10 cellular contexts compared by ENCODE assay signal in the genomic region with DNA sequence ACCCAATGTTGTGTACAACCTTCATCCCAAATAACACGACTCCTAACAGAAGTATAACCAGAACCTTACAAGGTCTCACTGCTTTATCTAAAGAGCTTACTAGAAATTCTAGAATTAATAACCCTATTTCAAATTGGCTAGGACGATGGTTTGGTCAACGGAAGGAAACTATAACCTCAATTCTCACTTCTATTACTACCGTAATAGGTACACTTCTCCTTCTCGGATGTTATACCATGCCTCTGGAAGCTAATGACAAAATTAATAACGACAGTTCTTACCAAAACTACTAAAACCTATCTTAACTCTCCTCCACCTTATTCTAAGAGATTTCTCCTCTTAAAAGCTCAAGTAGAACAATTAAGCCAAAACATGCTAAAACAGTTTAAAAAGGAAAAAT. TPM values are rescaled to one million over a fixed set of nuclear protein-coding genes. Genes with fewer than 3 reads are reported as not detected.
DNase-seq lines count a peak whose midpoint lies in the region; ATAC-seq and TF ChIP-seq lines count a peak whose summit lies in the region.
"Had no signal": no experiment of that assay in that cellular context is flagged by ENCODE, and none has a peak within 500 bp of the region (broad histone marks: within the 10 kb centered on the region; RNA-seq: fewer than 3 reads in every experiment).

No MANE protein-coding gene starts in this region.

- no peaks in the 10 kb centered on the region for H3K27me3 Mint-ChIP-seq in CD8-positive, alpha-beta T cell (ENCODE audit: low read depth)
- no peaks in the 10 kb centered on the region for H3K27me3 Mint-ChIP-seq in activated T-helper 2 cell treated with anti-CD3 and anti-CD28 coated beads, Interferon-gamma antibody, Interleukin-2, Interleukin-4, amounts not matched to agents 10 μg/mL and 5 μg/mL and 100 μg/mL, durations not matched to agents 14 hours and 24 hours and 36 hours (ENCODE audit: low read depth)
- H3K27me3 Mint-ChIP-seq in stimulated activated naive B cell treated with anti-CD40 and anti-IgM and Interleukin-4, amounts not matched to agents 10 μg/mL and 1 μg/mL and 100 μg/mL, for 72 hours = no peaks in the 10 kb centered on the region
- H3K27me3 Mint-ChIP-seq: activated CD4-positive, alpha-beta T cell treated with anti-CD3 and anti-CD28 coated beads, Interleukin-2, amount 10 ng/mL, durations not matched to agents 7 days and 5 days had no signal

- no peaks in the 10 kb centered on the region for H3K27me3 ChIP-seq in CD8-positive, alpha-beta T cell (ENCODE audit: insufficient read depth, low read length)
- H3K27me3 ChIP-seq in dorsolateral prefrontal cortex (no peaks in the 10 kb centered on the region), parathyroid adenoma (ENCODE audit: control insufficient read depth, insufficient read depth, low read length) (no peaks in the 10 kb centered on the region)

- peak overlapping the region; percentile 89 for H3K4me2 ChIP-seq in parathyroid adenoma (ENCODE audit: low read length)

- no peaks in the 10 kb centered on the region for H3K36me3 ChIP-seq in CD8-positive, alpha-beta T cell (ENCODE audit: insufficient read depth, low read length)
- H3K36me3 ChIP-seq in parathyroid adenoma (ENCODE audit: control insufficient read depth, insufficient read depth, low read length) = no peaks in the 10 kb centered on the region

- H3K4me3 Mint-ChIP-seq in CD8-positive, alpha-beta T cell = no peak overlapping the region
- no peak overlapping the region for H3K4me3 Mint-ChIP-seq in activated T-helper 2 cell treated with anti-CD3 and anti-CD28 coated beads, Interferon-gamma antibody, Interleukin-2, Interleukin-4, amounts not matched to agents 10 μg/mL and 5 μg/mL and 100 μg/mL, durations not matched to agents 14 hours and 24 hours and 36 hours (ENCODE audit: low read depth)
- peak overlapping the region in 1 of 2 donors; percentile 73 for H3K4me3 Mint-ChIP-seq in stimulated activated naive B cell treated with anti-CD40 and anti-IgM and Interleukin-4, amounts not matched to agents 10 μg/mL and 1 μg/mL and 100 μg/mL, for 72 hours

- no peak overlapping the region for H3K27ac ChIP-seq in CD8-positive, alpha-beta T cell (ENCODE audit: low read depth, low read length)
- H3K27ac ChIP-seq in dorsolateral prefrontal cortex (peak overlapping the region; percentile 91 to 100 (median 99)), parathyroid adenoma (peak overlapping the region; percentile 91)

- ATAC-seq in CD8-positive, alpha-beta T cell = no peak
- no peak for ATAC-seq in stimulated activated naive B cell treated with anti-CD40 and anti-IgM and Interleukin-4, amounts not matched to agents 10 μg/mL and 1 μg/mL and 100 μg/mL, for 72 hours (replicated peaks)

- in situ Hi-C loops in KBM-7 (cut with MboI; ENCODE audit: low pct_unique_long_range_greater_than_20kb, low sequenced_read_pairs) = no loop called here

- no peak overlapping the region for H3K9ac ChIP-seq in parathyroid adenoma

- CTCF ChIA-PET in CD8-positive, alpha-beta T cell (lab: Charles Lee) = interaction anchor here (1.0 to 8.6 kb wide), 3 partner anchors 17 to 32 kb away, joined by 3 to 323 read pairs (median 216); partner anchors contain the start of gene UBC

- H3K9me3 Mint-ChIP-seq in CD8-positive, alpha-beta T cell = no peaks in the 10 kb centered on the region
- H3K9me3 Mint-ChIP-seq in activated T-helper 2 cell treated with anti-CD3 and anti-CD28 coated beads, Interferon-gamma antibody, Interleukin-2, Interleukin-4, amounts not matched to agents 10 μg/mL and 5 μg/mL and 100 μg/mL, durations not matched to agents 14 hours and 24 hours and 36 hours = no peaks in the 10 kb centered on the region
- H3K9me3 Mint-ChIP-seq in stimulated activated naive B cell treated with anti-CD40 and anti-IgM and Interleukin-4, amounts not matched to agents 10 μg/mL and 1 μg/mL and 100 μg/mL, for 72 hours = no peaks in the 10 kb centered on the region
- H3K9me3 Mint-ChIP-seq: activated CD4-positive, alpha-beta T cell treated with anti-CD3 and anti-CD28 coated beads, Interleukin-2, amount 10 ng/mL, durations not matched to agents 7 days and 5 days had no signal

- POLR2A ChIA-PET in CD8-positive, alpha-beta T cell (lab: Charles Lee) = interaction anchor here (0.5 to 12.5 kb wide), 4 partner anchors 11 to 31 kb away, joined by 4 to 312 read pairs (median 32); partner anchors contain the start of gene UBC

- no peak for TF ChIP-seq CTCF in CD8-positive, alpha-beta T cell (IDR thresholded peaks at IDR 0.05)
- TF ChIP-seq CTCF in dorsolateral prefrontal cortex (IDR thresholded peaks at IDR 0.05 in 54 of 56, conservative IDR thresholded peaks at IDR 0.05 in 2 of 56; ENCODE audit: low read depth in 1 of 56, partially characterized antibody in 56 of 56) (no peak), parathyroid adenoma (IDR thresholded peaks at IDR 0.05) (no peak)

- H3K36me3 Mint-ChIP-seq in CD8-positive, alpha-beta T cell = peaks cover 3% of the 10 kb centered on the region
- H3K36me3 Mint-ChIP-seq in activated T-helper 2 cell treated with anti-CD3 and anti-CD28 coated beads, Interferon-gamma antibody, Interleukin-2, Interleukin-4, amounts not matched to agents 10 μg/mL and 5 μg/mL and 100 μg/mL, durations not matched to agents 14 hours and 24 hours and 36 hours (ENCODE audit: low read depth) = peaks cover 8% of the 10 kb centered on the region
- peaks cover 5 to 6% of the 10 kb centered on the region in 2 donors for H3K36me3 Mint-ChIP-seq in stimulated activated naive B cell treated with anti-CD40 and anti-IgM and Interleukin-4, amounts not matched to agents 10 μg/mL and 1 μg/mL and 100 μg/mL, for 72 hours

- H3K9me3 ChIP-seq in CD8-positive, alpha-beta T cell (ENCODE audit: low read length) = no peaks in the 10 kb centered on the region
- no peaks in the 10 kb centered on the region for H3K9me3 ChIP-seq in parathyroid adenoma (ENCODE audit: control insufficient read depth, low read length)

- H3K4me1 ChIP-seq in CD8-positive, alpha-beta T cell (ENCODE audit: insufficient read depth, low read length) = peaks cover 23% of the 10 kb centered on the region
- peaks cover 16% of the 10 kb centered on the region for H3K4me1 ChIP-seq in parathyroid adenoma

- H2AFZ ChIP-seq in parathyroid adenoma = peak overlapping the region; percentile 77

- H3K4me3 ChIP-seq in CD8-positive, alpha-beta T cell (ENCODE audit: low read depth, low read length) = no peak overlapping the region
- H3K4me3 ChIP-seq in dorsolateral prefrontal cortex = peak overlapping the region in 56 of 59 donors; percentile 0 to 76 (median 61)
- H3K4me3 ChIP-seq in parathyroid adenoma (ENCODE audit: low read depth, low read length) = no peak overlapping the region

- DNase-seq in CD8-positive, alpha-beta T cell = no peak
- DNase-seq in KBM-7 = peak; percentile 58
- no peak for DNase-seq in dorsolateral prefrontal cortex
- no peak for DNase-seq in iPS-NIHi11 (ENCODE audit: low spot score)
- DNase-seq in activated T-helper 2 cell treated with anti-CD3 and anti-CD28 coated beads, Interferon-gamma antibody, Interleukin-2, Interleukin-4, amounts not matched to agents 10 μg/mL and 5 μg/mL and 100 μg/mL, durations not matched to agents 14 hours and 24 hours and 36 hours (ENCODE audit: low spot score) = no peak
- no peak for DNase-seq in stimulated activated naive B cell treated with anti-CD40 and anti-IgM and Interleukin-4, amounts not matched to agents 10 μg/mL and 1 μg/mL and 100 μg/mL, for 72 hours
- DNase-seq in KG1 (lab: John Stamatoyannopoulos, UW) = no peak
- DNase-seq: NCI-H2171 had no signal

- H3K27ac Mint-ChIP-seq in CD8-positive, alpha-beta T cell = peak overlapping the region; percentile 11
- H3K27ac Mint-ChIP-seq in activated T-helper 2 cell treated with anti-CD3 and anti-CD28 coated beads, Interferon-gamma antibody, Interleukin-2, Interleukin-4, amounts not matched to agents 10 μg/mL and 5 μg/mL and 100 μg/mL, durations not matched to agents 14 hours and 24 hours and 36 hours = no peak overlapping the region
- H3K27ac Mint-ChIP-seq in stimulated activated naive B cell treated with anti-CD40 and anti-IgM and Interleukin-4, amounts not matched to agents 10 μg/mL and 1 μg/mL and 100 μg/mL, for 72 hours = no peak overlapping the region

- H3K4me1 Mint-ChIP-seq in CD8-positive, alpha-beta T cell (ENCODE audit: low read depth) = peaks cover 11% of the 10 kb centered on the region
- H3K4me1 Mint-ChIP-seq in activated T-helper 2 cell treated with anti-CD3 and anti-CD28 coated beads, Interferon-gamma antibody, Interleukin-2, Interleukin-4, amounts not matched to agents 10 μg/mL and 5 μg/mL and 100 μg/mL, durations not matched to agents 14 hours and 24 hours and 36 hours (ENCODE audit: low read depth) = peaks cover 17% of the 10 kb centered on the region
- peaks cover 4 to 14% of the 10 kb centered on the region in 2 donors for H3K4me1 Mint-ChIP-seq in stimulated activated naive B cell treated with anti-CD40 and anti-IgM and Interleukin-4, amounts not matched to agents 10 μg/mL and 1 μg/mL and 100 μg/mL, for 72 hours

- intact Hi-C loops in CD8-positive, alpha-beta T cell (cut with DNase I, micrococcal nuclease) = loop anchor here in 1 of 2 experiments (5.0 kb wide), 1 partner anchor 76 kb away; the partner anchor contains the start of gene SCARB1
- intact Hi-C loops in dorsolateral prefrontal cortex (cut with DNase I) = no loop called here
- intact Hi-C loops in activated T-helper 2 cell treated with anti-CD3 and anti-CD28 coated beads, Interferon-gamma antibody, Interleukin-2, Interleukin-4, amounts not matched to agents 10 μg/mL and 5 μg/mL and 100 μg/mL, durations not matched to agents 14 hours and 24 hours and 36 hours (cut with micrococcal nuclease) = no loop called here

- peaks cover 2% of the 10 kb centered on the region for H3K79me2 ChIP-seq in parathyroid adenoma

RNA-seq across cellular contexts. Expression of gene UBC, which starts 23.6 kb away (rescaled TPM):
- 1,000 to 10,000 TPM; 1,771 to 1,786 TPM for total RNA-seq in CD8-positive, alpha-beta T cell
- 1,000 to 10,000 TPM in 109 of 120 experiments, 100 to 1,000 TPM in 11; 835 to 2,453 (median 1,204) TPM for total RNA-seq in dorsolateral prefrontal cortex
- total RNA-seq in activated T-helper 2 cell treated with anti-CD3 and anti-CD28 coated beads, Interferon-gamma antibody, Interleukin-2, Interleukin-4, amounts not matched to agents 10 μg/mL and 5 μg/mL and 100 μg/mL, durations not matched to agents 14 hours and 24 hours and 36 hours = 831 and 874 TPM in 2 replicates

RNA-seq across cellular contexts. Expression of gene DHX37, which starts 50.9 kb away (rescaled TPM):
- total RNA-seq in CD8-positive, alpha-beta T cell = 10 to 100 TPM; 40.8 to 41.3 TPM
- total RNA-seq in dorsolateral prefrontal cortex = 10 to 100 TPM; 11.3 to 26.5 (median 16.9) TPM
- 42.8 and 43.7 TPM in 2 replicates for total RNA-seq in activated T-helper 2 cell treated with anti-CD3 and anti-CD28 coated beads, Interferon-gamma antibody, Interleukin-2, Interleukin-4, amounts not matched to agents 10 μg/mL and 5 μg/mL and 100 μg/mL, durations not matched to agents 14 hours and 24 hours and 36 hours

RNA-seq across cellular contexts. Expression of gene BRI3BP, which starts 55.4 kb away (rescaled TPM):
- under 1 TPM; 0.81 to 0.94 TPM for total RNA-seq in CD8-positive, alpha-beta T cell
- total RNA-seq in dorsolateral prefrontal cortex = 10 to 100 TPM; 19.5 to 37.7 (median 28.0) TPM
- total RNA-seq in activated T-helper 2 cell treated with anti-CD3 and anti-CD28 coated beads, Interferon-gamma antibody, Interleukin-2, Interleukin-4, amounts not matched to agents 10 μg/mL and 5 μg/mL and 100 μg/mL, durations not matched to agents 14 hours and 24 hours and 36 hours = 38.3 and 39.3 TPM in 2 replicates

Comparison
In these comparisons a context has a peak if more than half of its experiments do, and no peak if none do; other contexts are left out.
1. H3K4me3 ChIP-seq: peak in dorsolateral prefrontal cortex (56 of 59); none in CD8-positive, alpha-beta T cell (single experiment) and parathyroid adenoma (single experiment).
2. RNA of gene BRI3BP, which starts 55.4 kb away (total RNA-seq): 38.3 to 39.3 TPM in activated T-helper 2 cell treated with anti-CD3 and anti-CD28 coated beads, Interferon-gamma antibody, Interleukin-2, Interleukin-4, amounts not matched to agents 10 μg/mL and 5 μg/mL and 100 μg/mL, durations not matched to agents 14 hours and 24 hours and 36 hours and 19.5 to 37.7 TPM in dorsolateral prefrontal cortex; 0.81 to 0.94 TPM in CD8-positive, alpha-beta T cell; every median in the first group is over 10 times any median in the second.